ENCODE assay signal across 15 cellular contexts in genomic region chr7:68409851-68410250, GRCh38.
DNase-seq lines count a peak whose midpoint lies in the region; ATAC-seq, FAIRE-seq and TF ChIP-seq lines count a peak whose summit lies in the region.
"Had no signal": no experiment of that assay in that cellular context is flagged by ENCODE, and none has a peak within 500 bp of the region (broad histone marks: within the 10 kb centered on the region; RNA-seq: fewer than 3 reads in every experiment).

No MANE protein-coding gene starts in this region.

- POLR2A ChIA-PET in H1 (lab: Charles Lee; ENCODE audit: partially characterized antibody), result no interaction called here

- no peak for TF ChIP-seq CTCF in GM23338 (conservative IDR thresholded peaks at IDR 0.05; ENCODE audit: low read depth in 2 of 2)
- no peak for TF ChIP-seq CTCF in H1 (IDR thresholded peaks at IDR 0.05; ENCODE audit: control extremely low read depth in 1 of 3, insufficient read depth in 1 of 3, low read depth in 1 of 3, low read length in 3 of 3)
- no peak for TF ChIP-seq CTCF in neural progenitor cell (IDR thresholded peaks at IDR 0.05)

- no peak for TF ChIP-seq EP300 in H1 (IDR thresholded peaks at IDR 0.05; ENCODE audit: borderline replicate concordance in 1 of 2, low read depth in 2 of 2, low read length in 2 of 2)

- H2AFZ ChIP-seq in GM23338 (no peak overlapping the region), H1 (ENCODE audit: low read length) (no peak overlapping the region), neural progenitor cell (replicated peaks) (peak overlapping the region; percentile 50)

- H3K27ac Mint-ChIP-seq in GM23338 (no peak overlapping the region), neural progenitor cell (no peak overlapping the region)
- H3K27ac Mint-ChIP-seq: B cell; CD8-positive, alpha-beta T cell had no signal

- DNase-seq in GM23338 (ENCODE audit: low spot score), result peak; percentile 2
- no peak for DNase-seq in H1 (ENCODE audit: low read depth in 1 of 2, low spot score in 2 of 2)
- no peak for DNase-seq in neural progenitor cell (ENCODE audit: low spot score)
- no peak for DNase-seq in substantia nigra (lab: John Stamatoyannopoulos, UW)
- no peak for DNase-seq in COLO668 (lab: John Stamatoyannopoulos, UW; ENCODE audit: unreplicated experiment)
- DNase-seq: CD8-positive, alpha-beta T cell; COR-L47; GF-D8; HCEC 1CT had no signal

- H3K79me1 ChIP-seq in H1 (ENCODE audit: low read depth, low read length), result no peaks in the 10 kb centered on the region

- TF ChIP-seq POLR2A in H1 (IDR thresholded peaks at IDR 0.05; ENCODE audit: control extremely low read depth in 1 of 2, low read depth in 2 of 2, low read length in 2 of 2), result no peak

- peaks cover 2% of the 10 kb centered on the region; the same call in 1 of the 2 replicates for H3K9me3 ChIP-seq in HUES6 (ENCODE audit: control insufficient read depth, insufficient read depth, low read depth, low read length)
- no peaks in the 10 kb centered on the region for H3K9me3 ChIP-seq in H1 (ENCODE audit: insufficient read depth in 2 of 2, low read depth in 1 of 2, low read length in 1 of 2)
- no peaks in the 10 kb centered on the region for H3K9me3 ChIP-seq in neural progenitor cell (ENCODE audit: low read depth)

- no peak overlapping the region for H2BK15ac ChIP-seq in H1 (ENCODE audit: low read length)

- no peak overlapping the region for H4K5ac ChIP-seq in H1 (ENCODE audit: insufficient read length, low read depth, low read length)

- no peak for TF ChIP-seq RAD21 in H1 (IDR thresholded peaks at IDR 0.05 in 1 of 2, conservative IDR thresholded peaks at IDR 0.05 in 1 of 2; ENCODE audit: low read depth in 2 of 2, low read length in 2 of 2)

- H2BK20ac ChIP-seq in H1 (ENCODE audit: low read length), result no peak overlapping the region

- no peak overlapping the region for H3K14ac ChIP-seq in H1 (ENCODE audit: insufficient read length)

- H3K4me1 ChIP-seq in GM23338 (ENCODE audit: insufficient read depth) (no peaks in the 10 kb centered on the region), HUES6 (ENCODE audit: control insufficient read depth, insufficient read depth, low read length) (peaks cover 15% of the 10 kb centered on the region), H1 (replicated peaks in 1 of 4; ENCODE audit: control insufficient read depth in 3 of 4, insufficient read depth in 4 of 4, low read length in 3 of 4) (peaks cover 0 to 6% (median 1%) of the 10 kb centered on the region in 4 experiments; a peak in 2 of 7 replicates), neural progenitor cell (no peaks in the 10 kb centered on the region)
- H3K4me1 ChIP-seq: BLaER1 treated with 17β-estradiol and CSF1 and Interleukin-3, amounts not matched to agents 10 nM and 100 nM had no signal

- H3K23me2 ChIP-seq in H1 (ENCODE audit: low read depth, low read length), result no peaks in the 10 kb centered on the region; the same call in 1 of the 2 replicates

- H3K4me3 Mint-ChIP-seq in GM23338 (no peak overlapping the region), neural progenitor cell (no peak overlapping the region)
- H3K4me3 Mint-ChIP-seq: B cell; CD8-positive, alpha-beta T cell had no signal

- H3K36me3 ChIP-seq in GM23338 (ENCODE audit: insufficient read depth) (0 out of 2 replicates have a peak, but pooled peaks cover 2% of the 10 kb centered on the region), HUES6 (ENCODE audit: control insufficient read depth, insufficient read depth, low read length) (no peaks in the 10 kb centered on the region), H1 (ENCODE audit: control insufficient read depth in 2 of 4, insufficient read depth in 4 of 4, low read length in 3 of 4) (no peaks in the 10 kb centered on the region), neural progenitor cell (no peaks in the 10 kb centered on the region)
- H3K36me3 ChIP-seq: BLaER1 treated with 17β-estradiol and CSF1 and Interleukin-3, amounts not matched to agents 10 nM and 100 nM had no signal

- H3F3A ChIP-seq in GM23338 (replicated peaks; ENCODE audit: low read depth), result no peaks in the 10 kb centered on the region
- peaks cover 20% of the 10 kb centered on the region for H3F3A ChIP-seq in neural progenitor cell (ENCODE audit: low read depth)

- H3K9ac ChIP-seq in HUES6 (ENCODE audit: low read length) (peak overlapping the region; percentile 8), H1 (replicated peaks in 1 of 4; ENCODE audit: extremely low read depth in 1 of 4, low read depth in 3 of 4, low read length in 3 of 4) (no peak overlapping the region), neural progenitor cell (no peak overlapping the region)
- H3K9ac ChIP-seq: BLaER1 treated with 17β-estradiol and CSF1 and Interleukin-3, amounts not matched to agents 10 nM and 100 nM; KMS-11 had no signal

- H4K91ac ChIP-seq in H1 (replicated peaks; ENCODE audit: insufficient read length, low read length), result no peak overlapping the region

- no peak overlapping the region for H2BK120ac ChIP-seq in H1 (replicated peaks; ENCODE audit: low read depth, low read length)

- no peaks in the 10 kb centered on the region for H3K9me2 ChIP-seq in GM23338 (ENCODE audit: insufficient read depth)

- H3K23ac ChIP-seq in H1 (ENCODE audit: insufficient read length), result no peak overlapping the region

- H3K36me3 Mint-ChIP-seq in GM23338 (ENCODE audit: low read depth), result peaks cover 27% of the 10 kb centered on the region
- H3K36me3 Mint-ChIP-seq in neural progenitor cell, result no peaks in the 10 kb centered on the region
- H3K36me3 Mint-ChIP-seq: CD8-positive, alpha-beta T cell had no signal

- no peak overlapping the region for H3K18ac ChIP-seq in H1 (ENCODE audit: extremely low read depth, low read length)

- no peak overlapping the region for H4K8ac ChIP-seq in H1 (ENCODE audit: extremely low read depth, insufficient read depth, low read length)

- FAIRE-seq in H1 (lab: Jason Lieb, UNC), result peak; percentile 78
- FAIRE-seq: HTR-8/SVneo had no signal

- H3K27me3 Mint-ChIP-seq in GM23338 (ENCODE audit: insufficient read depth, low read depth, poor library complexity), result no peaks in the 10 kb centered on the region
- no peaks in the 10 kb centered on the region for H3K27me3 Mint-ChIP-seq in neural progenitor cell (ENCODE audit: insufficient read depth, low read depth)
- H3K27me3 Mint-ChIP-seq: B cell had no signal

- no peak overlapping the region for H2AK5ac ChIP-seq in H1 (ENCODE audit: low read depth, low read length)

- H3K27ac ChIP-seq in GM23338 (ENCODE audit: low read depth) (no peak overlapping the region), HUES6 (ENCODE audit: low read depth, low read length) (peak overlapping the region; percentile 12; the same call in 1 of the 2 replicates), H1 (ENCODE audit: low read depth, low read length) (no peak overlapping the region), neural progenitor cell (no peak overlapping the region), substantia nigra (ENCODE audit: low read depth, low read length, poor library complexity, severe bottlenecking) (no peak overlapping the region)
- H3K27ac ChIP-seq: BLaER1 treated with 17β-estradiol and CSF1 and Interleukin-3, amounts not matched to agents 10 nM and 100 nM; KMS-11 had no signal

- H3K4me2 ChIP-seq in GM23338 (no peak overlapping the region), H1 (ENCODE audit: insufficient read depth in 1 of 2, low read depth in 2 of 2, low read length in 2 of 2) (no peak overlapping the region), neural progenitor cell (no peak overlapping the region)
- H3K4me2 ChIP-seq: BLaER1 treated with 17β-estradiol and CSF1 and Interleukin-3, amounts not matched to agents 10 nM and 100 nM; KMS-11 had no signal

- ATAC-seq in GM23338 (no peak), HG03196 (IDR thresholded peaks at IDR 0.05; ENCODE audit: unreplicated experiment) (no peak)
- ATAC-seq: CD8-positive, alpha-beta T cell had no signal

- H3K79me2 ChIP-seq in GM23338 (replicated peaks; ENCODE audit: insufficient read depth), result no peaks in the 10 kb centered on the region
- H3K79me2 ChIP-seq in H1 (ENCODE audit: control insufficient read depth in 1 of 2, insufficient read depth in 2 of 2, low read length in 2 of 2), result no peaks in the 10 kb centered on the region
- no peaks in the 10 kb centered on the region for H3K79me2 ChIP-seq in neural progenitor cell (ENCODE audit: low read depth)

- H2BK5ac ChIP-seq in H1 (ENCODE audit: low read depth, low read length), result 0 out of 2 replicates have a peak overlapping the region, but pooled peaks have one; percentile 85

- H3K4ac ChIP-seq in H1 (replicated peaks; ENCODE audit: insufficient read length, low read depth, low read length), result no peak overlapping the region

- H3K9me3 Mint-ChIP-seq in GM23338, result peaks cover 84% of the 10 kb centered on the region
- no peaks in the 10 kb centered on the region for H3K9me3 Mint-ChIP-seq in neural progenitor cell

- H3K4me3 ChIP-seq in GM23338 (no peak overlapping the region), HUES6 (ENCODE audit: low read depth, low read length) (no peak overlapping the region), H1 (ENCODE audit: extremely low read depth in 1 of 4, insufficient read depth in 2 of 4, low read depth in 3 of 4, low read length in 4 of 4) (no peak overlapping the region), neural progenitor cell (no peak overlapping the region)
- H3K4me3 ChIP-seq: BLaER1 treated with 17β-estradiol and CSF1 and Interleukin-3, amounts not matched to agents 10 nM and 100 nM had no signal

- CTCF ChIA-PET in H1 (lab: Charles Lee; ENCODE audit: partially characterized antibody), result interaction anchor here (0.6 kb wide), 1 partner anchor 197 kb away, joined by 3 read pairs; no protein-coding TSS in a partner anchor

- H4K20me1 ChIP-seq in GM23338 (replicated peaks; ENCODE audit: insufficient read depth), result no peaks in the 10 kb centered on the region
- H4K20me1 ChIP-seq in H1 (replicated peaks in 1 of 2; ENCODE audit: control insufficient read depth in 1 of 2, insufficient read depth in 2 of 2, low read length in 2 of 2), result no peaks in the 10 kb centered on the region
- H4K20me1 ChIP-seq in neural progenitor cell (ENCODE audit: low read depth), result no peaks in the 10 kb centered on the region
- H4K20me1 ChIP-seq: BLaER1 treated with 17β-estradiol and CSF1 and Interleukin-3, amounts not matched to agents 10 nM and 100 nM had no signal

- H3K27me3 ChIP-seq in GM23338 (ENCODE audit: insufficient read depth) (no peaks in the 10 kb centered on the region), HUES6 (ENCODE audit: control insufficient read depth, insufficient read depth, low read length) (no peaks in the 10 kb centered on the region), H1 (replicated peaks in 1 of 4; ENCODE audit: control insufficient read depth in 3 of 4, extremely low read depth in 1 of 4, insufficient read depth in 3 of 4, low read length in 3 of 4) (no peaks in the 10 kb centered on the region), neural progenitor cell (no peaks in the 10 kb centered on the region)
- H3K27me3 ChIP-seq: BLaER1 treated with 17β-estradiol and CSF1 and Interleukin-3, amounts not matched to agents 10 nM and 100 nM had no signal

- H2BK12ac ChIP-seq in H1 (ENCODE audit: low read depth, low read length), result no peak overlapping the region

- H3K4me1 Mint-ChIP-seq in GM23338, result no peaks in the 10 kb centered on the region
- no peaks in the 10 kb centered on the region for H3K4me1 Mint-ChIP-seq in neural progenitor cell
- H3K4me1 Mint-ChIP-seq: B cell had no signal

- H3K56ac ChIP-seq in H1 (replicated peaks; ENCODE audit: insufficient read length, low read depth, low read length), result no peak overlapping the region

TF ChIP-seq in GM23338, 12 proteins besides CTCF, POLR2A, EP300 and RAD21 (continues in another document):
- no peak for TF ChIP-seq CREB1 (CRISPR knock-in tag; IDR thresholded peaks at IDR 0.05; ENCODE audit: low read depth)
